10 cellular contexts compared by ENCODE assay signal in genomic region chr3:161349529-161350278, GRCh38. TPM values are rescaled to one million over a fixed set of nuclear protein-coding genes. Genes with fewer than 3 reads are reported as not detected.
DNase-seq lines count a peak whose midpoint lies in the region; ATAC-seq and TF ChIP-seq lines count a peak whose summit lies in the region.
"Had no signal": no experiment of that assay in that cellular context is flagged by ENCODE, and none has a peak within 500 bp of the region (broad histone marks: within the 10 kb centered on the region; RNA-seq: fewer than 3 reads in every experiment).

No MANE protein-coding gene starts in this region.

- WGBS in ovary, 3 donors, result 23 to 29% (median 26%) methylated on average over 7 of the region's 7 CpGs

- ATAC-seq in activated CD4-positive, alpha-beta T cell treated with anti-CD3 and anti-CD28 coated beads for 36 hours, result peak; percentile 90
- peak; percentile 39 for ATAC-seq in mucosa of descending colon

- no peaks in the 10 kb centered on the region for H3K36me3 Mint-ChIP-seq in activated CD4-positive, alpha-beta T cell treated with anti-CD3 and anti-CD28 coated beads for 36 hours (ENCODE audit: low read depth)
- H3K36me3 Mint-ChIP-seq in osteocyte (ENCODE audit: unreplicated experiment), result no peaks in the 10 kb centered on the region

- no peak for TF ChIP-seq POLR2A in ovary (IDR thresholded peaks at IDR 0.05)

- peaks cover 8% of the 10 kb centered on the region for H3K27me3 Mint-ChIP-seq in activated CD4-positive, alpha-beta T cell treated with anti-CD3 and anti-CD28 coated beads for 36 hours
- H3K27me3 Mint-ChIP-seq in osteocyte (ENCODE audit: unreplicated experiment), result peaks cover 16% of the 10 kb centered on the region

- no peaks in the 10 kb centered on the region for H3K27me3 ChIP-seq in ovary

- H3K4me3 ChIP-seq in mucosa of descending colon, result no peak overlapping the region
- no peak overlapping the region for H3K4me3 ChIP-seq in ovary

- CTCF ChIA-PET in activated CD4-positive, alpha-beta T cell treated with anti-CD3 and anti-CD28 coated beads for 36 hours (lab: Charles Lee), result interaction anchor here (0.8 to 1.6 kb wide), 2 partner anchors 21 to 23 kb away, joined by 3 to 5 read pairs; partner anchors contain the start of gene SPTSSB

- peaks cover 28% of the 10 kb centered on the region for H3K4me1 Mint-ChIP-seq in activated CD4-positive, alpha-beta T cell treated with anti-CD3 and anti-CD28 coated beads for 36 hours
- H3K4me1 Mint-ChIP-seq in osteocyte (ENCODE audit: unreplicated experiment), result peaks cover 12% of the 10 kb centered on the region

- H3K9me3 ChIP-seq in mucosa of descending colon (no peaks in the 10 kb centered on the region), ovary (no peaks in the 10 kb centered on the region)

- no peaks in the 10 kb centered on the region for H3K9me3 Mint-ChIP-seq in activated CD4-positive, alpha-beta T cell treated with anti-CD3 and anti-CD28 coated beads for 36 hours (ENCODE audit: low read depth)
- H3K9me3 Mint-ChIP-seq in osteocyte (ENCODE audit: unreplicated experiment), result no peaks in the 10 kb centered on the region

- POLR2A ChIA-PET in activated CD4-positive, alpha-beta T cell treated with anti-CD3 and anti-CD28 coated beads for 36 hours (lab: Charles Lee), result no interaction called here

- H3K27ac ChIP-seq in ovary, result no peak overlapping the region
- H3K27ac ChIP-seq: C4-2B had no signal

- TF ChIP-seq CTCF in mucosa of descending colon (IDR thresholded peaks at IDR 0.05) (no peak), ovary (IDR thresholded peaks at IDR 0.05) (no peak), osteocyte (IDR thresholded peaks at IDR 0.05) (no peak)

- TF ChIP-seq EP300 in ovary (IDR thresholded peaks at IDR 0.05), result no peak

- no peak overlapping the region for H3K27ac Mint-ChIP-seq in activated CD4-positive, alpha-beta T cell treated with anti-CD3 and anti-CD28 coated beads for 36 hours
- no peak overlapping the region for H3K27ac Mint-ChIP-seq in osteocyte (ENCODE audit: unreplicated experiment)

- DNase-seq in activated CD4-positive, alpha-beta T cell treated with anti-CD3 and anti-CD28 coated beads for 36 hours, result peak; percentile 32
- DNase-seq in activated CD4-positive, alpha-beta T cell treated with anti-CD3 and anti-CD28 coated beads, Interleukin-2, amount 50 U/mL, for 48 hours, result no peak
- DNase-seq in Kasumi-1 (lab: John Stamatoyannopoulos, UW) (peak; percentile 19 to 30), amniotic epithelial cell (ENCODE audit: low read depth) (peak; percentile 94), mucosa of descending colon (no peak), occipital lobe (lab: John Stamatoyannopoulos, UW) (no peak), ovary (no peak), osteocyte (ENCODE audit: extremely low spot score, unreplicated experiment) (no peak)

- H3K4me1 ChIP-seq in mucosa of descending colon (ENCODE audit: low read depth) (no peaks in the 10 kb centered on the region), ovary (ENCODE audit: insufficient read depth) (no peaks in the 10 kb centered on the region)

- no peak overlapping the region for H3K4me3 Mint-ChIP-seq in activated CD4-positive, alpha-beta T cell treated with anti-CD3 and anti-CD28 coated beads for 36 hours
- H3K4me3 Mint-ChIP-seq in osteocyte (ENCODE audit: unreplicated experiment), result no peak overlapping the region

- H3K36me3 ChIP-seq in mucosa of descending colon (ENCODE audit: low read depth) (no peaks in the 10 kb centered on the region), ovary (no peaks in the 10 kb centered on the region)

- intact Hi-C loops in activated CD4-positive, alpha-beta T cell treated with anti-CD3 and anti-CD28 coated beads for 36 hours (cut with DNase I, micrococcal nuclease), result loop anchor here (1.0 to 5.0 kb wide), 3 partner anchors 38 to 592 kb away; partner anchors contain the start of genes NMD3 (in 1 of the 2) and PPM1L (in 1 of the 2)
- intact Hi-C loops in mucosa of descending colon (cut with DNase I, micrococcal nuclease) (no loop called here), ovary (cut with DNase I) (loop anchor here in 1 of 4 donors (2.0 kb wide), 1 partner anchor 23 kb away; no protein-coding TSS in a partner anchor)

RNA-seq across cellular contexts. Expression of gene SPTSSB, which starts 21.6 kb away (rescaled TPM):
- not detected for total RNA-seq in activated CD4-positive, alpha-beta T cell treated with anti-CD3 and anti-CD28 coated beads for 36 hours
- total RNA-seq in mucosa of descending colon (1 to 10 TPM in 1 of 3 donors, under 1 TPM in 2; 0.65 to 1.9 (median 0.66) TPM), occipital lobe (3.6 TPM), ovary (1 to 10 TPM in 1 of 7 donors, under 1 TPM in 2, not detected in 4; 0.23 to 1.4 (median 0.46) TPM), osteocyte (not detected in 2 replicates)
- polyA plus RNA-seq in ovary, result 1 to 10 TPM in 1 of 2 donors, under 1 TPM in 1; 0.07 to 2.5 TPM
- total RNA-seq: pulmonary artery endothelial cell had no signal

Comparison
In these comparisons a context has a peak if more than half of its experiments do, and no peak if none do; other contexts are left out.
1. DNase-seq: peak in activated CD4-positive, alpha-beta T cell treated with anti-CD3 and anti-CD28 coated beads for 36 hours (single experiment), Kasumi-1 (2 of 2) and amniotic epithelial cell (single experiment); none in activated CD4-positive, alpha-beta T cell treated with anti-CD3 and anti-CD28 coated beads, Interleukin-2, amount 50 U/mL, for 48 hours (0 of 2), mucosa of descending colon (0 of 3), occipital lobe (single experiment), ovary (0 of 5) and osteocyte (single experiment).
2. intact Hi-C loops: an anchor here in activated CD4-positive, alpha-beta T cell treated with anti-CD3 and anti-CD28 coated beads for 36 hours (1.0 to 5.0 kb wide); none called in mucosa of descending colon.